ENCODE assay signal across 11 cellular contexts in the genomic region with DNA sequence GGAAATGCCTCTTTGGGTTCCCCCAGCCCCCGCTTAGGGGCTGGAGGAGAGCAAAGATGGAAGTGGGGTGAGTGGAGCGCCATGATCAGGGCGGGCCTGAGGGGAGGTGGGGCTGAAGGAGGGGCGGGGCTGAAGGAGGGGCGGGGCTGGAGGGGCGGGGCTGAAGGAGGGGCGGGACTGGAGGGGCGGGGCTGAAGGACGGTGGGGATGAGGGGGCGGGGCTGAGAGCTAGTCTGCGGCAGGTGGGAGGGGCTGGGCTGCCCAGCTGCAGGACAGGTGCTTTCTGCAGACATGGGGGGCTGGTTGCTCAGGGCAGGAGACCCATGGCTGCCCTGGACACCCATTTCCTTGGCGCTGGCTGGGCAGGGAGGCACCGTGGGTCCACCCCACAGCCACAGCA. TPM values are rescaled to one million over a fixed set of nuclear protein-coding genes. Genes with fewer than 3 reads are reported as not detected.
A peak's percentile ranks its signal among the peaks of the same experiment; 100 is the strongest.
DNase-seq lines count a peak whose midpoint lies in the region; ATAC-seq and TF ChIP-seq lines count a peak whose summit lies in the region.
"Had no signal": no experiment of that assay in that cellular context is flagged by ENCODE, and none has a peak within 500 bp of the region (broad histone marks: within the 10 kb centered on the region; RNA-seq: fewer than 3 reads in every experiment).

No MANE protein-coding gene starts in this region.

- WGBS in suprapubic skin, result 87% methylated on average over 3 of the region's 13 CpGs

- H3K4me1 ChIP-seq in GM23338 (ENCODE audit: insufficient read depth), result no peaks in the 10 kb centered on the region
- peaks cover 13 to 14% of the 10 kb centered on the region in 2 experiments for H3K4me1 ChIP-seq in neutrophil (ENCODE audit: control insufficient read depth in 1 of 2, insufficient read depth in 1 of 2, low read depth in 1 of 2, low read length in 1 of 2)
- peaks cover 5% of the 10 kb centered on the region for H3K4me1 ChIP-seq in suprapubic skin

- peak overlapping the region; percentile 45 for H3K4me3 ChIP-seq in GM23338
- no peak overlapping the region for H3K4me3 ChIP-seq in neutrophil (ENCODE audit: low read depth in 1 of 2, low read length in 1 of 2)
- H3K4me3 ChIP-seq in suprapubic skin, result no peak overlapping the region

- peaks cover 5% of the 10 kb centered on the region for H3K27me3 Mint-ChIP-seq in GM23338 (ENCODE audit: insufficient read depth, low read depth, poor library complexity)
- no peaks in the 10 kb centered on the region for H3K27me3 Mint-ChIP-seq in activated CD8-positive, alpha-beta T cell treated with anti-CD3 and anti-CD28 coated beads for 36 hours

- H3K36me3 Mint-ChIP-seq in GM23338 (ENCODE audit: low read depth), result no peaks in the 10 kb centered on the region
- H3K36me3 Mint-ChIP-seq in activated CD8-positive, alpha-beta T cell treated with anti-CD3 and anti-CD28 coated beads for 36 hours (ENCODE audit: low read depth), result no peaks in the 10 kb centered on the region

- TF ChIP-seq EP300 in suprapubic skin (IDR thresholded peaks at IDR 0.05), result no peak

- intact Hi-C loops in activated CD8-positive, alpha-beta T cell treated with anti-CD3 and anti-CD28 coated beads for 36 hours (cut with micrococcal nuclease), result loop anchor here (10.0 kb wide), 1 partner anchor 61 kb away; no protein-coding TSS in a partner anchor

- H3K9me3 Mint-ChIP-seq in GM23338, result no peaks in the 10 kb centered on the region
- no peaks in the 10 kb centered on the region for H3K9me3 Mint-ChIP-seq in activated CD8-positive, alpha-beta T cell treated with anti-CD3 and anti-CD28 coated beads for 36 hours

- peak overlapping the region; percentile 41; the same call in 1 of the 3 replicates for H3K4me3 Mint-ChIP-seq in GM23338
- H3K4me3 Mint-ChIP-seq in activated CD8-positive, alpha-beta T cell treated with anti-CD3 and anti-CD28 coated beads for 36 hours, result no peak overlapping the region

- H3K27me3 ChIP-seq in GM23338 (ENCODE audit: insufficient read depth) (no peaks in the 10 kb centered on the region), neutrophil (no peaks in the 10 kb centered on the region), suprapubic skin (no peaks in the 10 kb centered on the region)

- H3K27ac ChIP-seq in GM23338 (ENCODE audit: low read depth) (no peak overlapping the region), neutrophil (peak overlapping the region; percentile 43), suprapubic skin (no peak overlapping the region)
- H3K27ac ChIP-seq: C4-2B, epithelial cell of prostate had no signal

- peak; percentile 10 for DNase-seq in activated CD4-positive, alpha-beta T cell treated with anti-CD3 and anti-CD28 coated beads, Interleukin-2, amount 50 U/mL, for 1 hour
- DNase-seq in activated CD4-positive, alpha-beta T cell treated with anti-CD3 and anti-CD28 coated beads, Interleukin-2, amount 50 U/mL, for 4 hours, result no peak
- DNase-seq in GM23338 (ENCODE audit: low spot score) (peak; percentile 81), T1000 (lab: John Stamatoyannopoulos, UW) (no peak), occipital lobe (lab: John Stamatoyannopoulos, UW) (no peak), suprapubic skin (ENCODE audit: low spot score in 2 of 2) (no peak)
- peak; percentile 48 for DNase-seq in activated CD8-positive, alpha-beta T cell treated with anti-CD3 and anti-CD28 coated beads for 36 hours
- DNase-seq: NCI-H1105 treated with DMSO at 0.1 percent for 48 hours had no signal

- TF ChIP-seq CTCF in GM23338 (conservative IDR thresholded peaks at IDR 0.05; ENCODE audit: low read depth in 2 of 2), result no peak
- no peak for TF ChIP-seq CTCF in activated CD8-positive, alpha-beta T cell treated with anti-CD3 and anti-CD28 coated beads for 36 hours (IDR thresholded peaks at IDR 0.05)
- no peak for TF ChIP-seq CTCF in neutrophil (IDR thresholded peaks at IDR 0.05)
- no peak for TF ChIP-seq CTCF in suprapubic skin (IDR thresholded peaks at IDR 0.05)

- H3K4me2 ChIP-seq in GM23338, result peak overlapping the region; percentile 73

- peaks cover 9% of the 10 kb centered on the region; the same call in 2 of the 3 replicates for H3K4me1 Mint-ChIP-seq in GM23338
- H3K4me1 Mint-ChIP-seq in activated CD8-positive, alpha-beta T cell treated with anti-CD3 and anti-CD28 coated beads for 36 hours (ENCODE audit: low read depth), result no peaks in the 10 kb centered on the region

- CTCF ChIA-PET in activated CD8-positive, alpha-beta T cell treated with anti-CD3 and anti-CD28 coated beads for 36 hours (lab: Charles Lee), result no interaction called here

- peak; percentile 59 for ATAC-seq in GM23338
- ATAC-seq in activated CD8-positive, alpha-beta T cell treated with anti-CD3 and anti-CD28 coated beads for 36 hours, result peak; percentile 72

- H3K36me3 ChIP-seq in GM23338 (ENCODE audit: insufficient read depth), result no peaks in the 10 kb centered on the region
- peaks cover 17% of the 10 kb centered on the region for H3K36me3 ChIP-seq in neutrophil
- H3K36me3 ChIP-seq in suprapubic skin, result peaks cover 2% of the 10 kb centered on the region

- POLR2A ChIA-PET in activated CD8-positive, alpha-beta T cell treated with anti-CD3 and anti-CD28 coated beads for 36 hours (lab: Charles Lee), result no interaction called here

- no peaks in the 10 kb centered on the region for H3K9me2 ChIP-seq in GM23338 (ENCODE audit: insufficient read depth)

- H3K9me3 ChIP-seq in neutrophil, result no peaks in the 10 kb centered on the region
- no peaks in the 10 kb centered on the region for H3K9me3 ChIP-seq in suprapubic skin

- no peak overlapping the region for H2AFZ ChIP-seq in GM23338

- H3K79me2 ChIP-seq in GM23338 (replicated peaks; ENCODE audit: insufficient read depth), result no peaks in the 10 kb centered on the region

- H4K20me1 ChIP-seq in GM23338 (replicated peaks; ENCODE audit: insufficient read depth), result no peaks in the 10 kb centered on the region

- H3F3A ChIP-seq in GM23338 (replicated peaks; ENCODE audit: low read depth), result no peaks in the 10 kb centered on the region

- H3K27ac Mint-ChIP-seq in GM23338, result no peak overlapping the region
- H3K27ac Mint-ChIP-seq in activated CD8-positive, alpha-beta T cell treated with anti-CD3 and anti-CD28 coated beads for 36 hours, result no peak overlapping the region

- TF ChIP-seq POLR2A in suprapubic skin (IDR thresholded peaks at IDR 0.05), result no peak

TF ChIP-seq in GM23338, 12 proteins besides CTCF, POLR2A, EP300 and RAD21 (continues in another document):
- TF ChIP-seq NANOG (IDR thresholded peaks at IDR 0.05; ENCODE audit: borderline replicate concordance) (no peak), EZH2phosphoT487 (IDR thresholded peaks at IDR 0.05; ENCODE audit: unreplicated experiment) (no peak), STAT1 (IDR thresholded peaks at IDR 0.05; ENCODE audit: unreplicated experiment) (no peak), ZNF331 (CRISPR knock-in tag; IDR thresholded peaks at IDR 0.05; ENCODE audit: low read depth) (no peak), CREB1 (CRISPR knock-in tag; IDR thresholded peaks at IDR 0.05; ENCODE audit: low read depth) (no peak)

RNA-seq across cellular contexts. Expression of a gene that starts 39.1 kb away (rescaled TPM):
- total RNA-seq in GM23338 (2014; rRNA removed; shearing (Covaris generic)), result not detected in 2 replicates
- not detected in 2 replicates for polyA plus RNA-seq in GM23338 (2016; fragmentation: Nextera tagmentation; extraction: Ambion mirVana)
- total RNA-seq in activated CD8-positive, alpha-beta T cell treated with anti-CD3 and anti-CD28 coated beads for 36 hours, result not detected
- not detected for total RNA-seq in occipital lobe
- total RNA-seq in suprapubic skin, result not detected

RNA-seq across cellular contexts. Expression of a gene that starts 48.6 kb away (rescaled TPM):
- total RNA-seq in GM23338 (2014; rRNA removed; shearing (Covaris generic)), result 59.3 and 68.8 TPM in 2 replicates
- polyA plus RNA-seq in GM23338 (2016; fragmentation: Nextera tagmentation; extraction: Ambion mirVana), result 167 and 171 TPM in 2 replicates
- total RNA-seq in activated CD8-positive, alpha-beta T cell treated with anti-CD3 and anti-CD28 coated beads for 36 hours, result 10 to 100 TPM; 56.4 to 61.9 TPM
- 30.4 TPM for total RNA-seq in occipital lobe
- 10 to 100 TPM; 31.9 to 49.2 (median 36.3) TPM for total RNA-seq in suprapubic skin

RNA-seq across cellular contexts. Expression of a gene that starts 48.8 kb away (rescaled TPM):
- 16.4 and 18.8 TPM in 2 replicates for total RNA-seq in GM23338 (2014; rRNA removed; shearing (Covaris generic))
- polyA plus RNA-seq in GM23338 (2016; fragmentation: Nextera tagmentation; extraction: Ambion mirVana), result 9.7 TPM in 2 replicates
- 10 to 100 TPM; 24.5 to 25.4 TPM for total RNA-seq in activated CD8-positive, alpha-beta T cell treated with anti-CD3 and anti-CD28 coated beads for 36 hours
- total RNA-seq in occipital lobe (6.6 TPM), suprapubic skin (100 to 1,000 TPM in 1 of 4 donors, 10 to 100 TPM in 3; 31.1 to 134 (median 43.3) TPM)

Comparison
In these comparisons a context has a peak if more than half of its experiments do, and no peak if none do; other contexts are left out.
1. DNase-seq: peak in activated CD4-positive, alpha-beta T cell treated with anti-CD3 and anti-CD28 coated beads, Interleukin-2, amount 50 U/mL, for 1 hour (single experiment), GM23338 (single experiment) and activated CD8-positive, alpha-beta T cell treated with anti-CD3 and anti-CD28 coated beads for 36 hours (single experiment); none in activated CD4-positive, alpha-beta T cell treated with anti-CD3 and anti-CD28 coated beads, Interleukin-2, amount 50 U/mL, for 4 hours (0 of 2), T1000 (single experiment), occipital lobe (single experiment) and suprapubic skin (0 of 2).